Comparison of ENCODE assay signal across 1 cellular context in genomic region chr12:49937639-49938300, GRCh38.
TF ChIP-seq lines count a peak whose summit lies in the region.

No MANE protein-coding gene starts in this region.

TF ChIP-seq in HepG2, 621 proteins besides CTCF, POLR2A, EP300 and RAD21:
- TF ChIP-seq ZHX1 (CRISPR knock-in tag; IDR thresholded peaks at IDR 0.05; ENCODE audit: low read depth) (no peak), ZNF740 (CRISPR knock-in tag; IDR thresholded peaks at IDR 0.05) (no peak), CEBPB (IDR thresholded peaks at IDR 0.05; ENCODE audit: borderline replicate concordance, low read depth, low read length) (no peak), ZNF225 (CRISPR knock-in tag; IDR thresholded peaks at IDR 0.05) (no peak), ZBTB1 (CRISPR knock-in tag; IDR thresholded peaks at IDR 0.05; ENCODE audit: borderline replicate concordance) (no peak), PPARG (CRISPR knock-in tag; conservative IDR thresholded peaks at IDR 0.05) (no peak), YEATS2 (CRISPR knock-in tag; IDR thresholded peaks at IDR 0.05; ENCODE audit: borderline replicate concordance) (no peak), GTF3A (CRISPR knock-in tag; conservative IDR thresholded peaks at IDR 0.05) (no peak), NFKBIZ (CRISPR knock-in tag; IDR thresholded peaks at IDR 0.05) (no peak), KMT2B (CRISPR knock-in tag; IDR thresholded peaks at IDR 0.05) (no peak), ZNF274 (CRISPR knock-in tag; IDR thresholded peaks at IDR 0.05) (no peak), FIP1L1 (IDR thresholded peaks at IDR 0.05; ENCODE audit: borderline replicate concordance, insufficient read depth, low read depth, low read length) (no peak), ZNF549 (CRISPR knock-in tag; IDR thresholded peaks at IDR 0.05) (no peak), FOSL2 (CRISPR knock-in tag; IDR thresholded peaks at IDR 0.05) (no peak), KDM5A (IDR thresholded peaks at IDR 0.05; ENCODE audit: borderline replicate concordance, low read length) (no peak), ATAD3A (CRISPR knock-in tag; IDR thresholded peaks at IDR 0.05) (no peak)
- TF ChIP-seq, protein P1, sequence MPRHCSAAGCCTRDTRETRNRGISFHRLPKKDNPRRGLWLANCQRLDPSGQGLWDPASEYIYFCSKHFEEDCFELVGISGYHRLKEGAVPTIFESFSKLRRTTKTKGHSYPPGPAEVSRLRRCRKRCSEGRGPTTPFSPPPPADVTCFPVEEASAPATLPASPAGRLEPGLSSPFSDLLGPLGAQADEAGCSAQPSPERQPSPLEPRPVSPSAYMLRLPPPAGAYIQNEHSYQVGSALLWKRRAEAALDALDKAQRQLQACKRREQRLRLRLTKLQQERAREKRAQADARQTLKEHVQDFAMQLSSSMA (CRISPR knock-in tag; IDR thresholded peaks at IDR 0.05) = no peak
- TF ChIP-seq, protein P2, sequence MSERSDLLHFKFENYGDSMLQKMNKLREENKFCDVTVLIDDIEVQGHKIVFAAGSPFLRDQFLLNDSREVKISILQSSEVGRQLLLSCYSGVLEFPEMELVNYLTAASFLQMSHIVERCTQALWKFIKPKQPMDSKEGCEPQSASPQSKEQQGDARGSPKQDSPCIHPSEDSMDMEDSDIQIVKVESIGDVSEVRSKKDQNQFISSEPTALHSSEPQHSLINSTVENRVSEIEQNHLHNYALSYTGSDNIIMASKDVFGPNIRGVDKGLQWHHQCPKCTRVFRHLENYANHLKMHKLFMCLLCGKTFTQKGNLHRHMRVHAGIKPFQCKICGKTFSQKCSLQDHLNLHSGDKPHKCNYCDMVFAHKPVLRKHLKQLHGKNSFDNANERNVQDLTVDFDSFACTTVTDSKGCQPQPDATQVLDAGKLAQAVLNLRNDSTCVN (CRISPR knock-in tag; IDR thresholded peaks at IDR 0.05; ENCODE audit: borderline replicate concordance) = no peak
- TF ChIP-seq, protein P3, sequence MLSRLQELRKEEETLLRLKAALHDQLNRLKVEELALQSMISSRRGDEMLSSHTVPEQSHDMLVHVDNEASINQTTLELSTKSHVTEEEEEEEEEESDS (CRISPR knock-in tag; IDR thresholded peaks at IDR 0.05; ENCODE audit: borderline replicate concordance) = no peak
